Comparison of ENCODE assay signal across 1 cellular context in genomic region chr6:143733500-143733899, GRCh38.
TF ChIP-seq lines count a peak whose summit lies in the region.

No MANE protein-coding gene starts in this region.

TF ChIP-seq in HepG2, 621 proteins besides CTCF, POLR2A, EP300 and RAD21 (continued from another document):
- TF ChIP-seq, protein P1, sequence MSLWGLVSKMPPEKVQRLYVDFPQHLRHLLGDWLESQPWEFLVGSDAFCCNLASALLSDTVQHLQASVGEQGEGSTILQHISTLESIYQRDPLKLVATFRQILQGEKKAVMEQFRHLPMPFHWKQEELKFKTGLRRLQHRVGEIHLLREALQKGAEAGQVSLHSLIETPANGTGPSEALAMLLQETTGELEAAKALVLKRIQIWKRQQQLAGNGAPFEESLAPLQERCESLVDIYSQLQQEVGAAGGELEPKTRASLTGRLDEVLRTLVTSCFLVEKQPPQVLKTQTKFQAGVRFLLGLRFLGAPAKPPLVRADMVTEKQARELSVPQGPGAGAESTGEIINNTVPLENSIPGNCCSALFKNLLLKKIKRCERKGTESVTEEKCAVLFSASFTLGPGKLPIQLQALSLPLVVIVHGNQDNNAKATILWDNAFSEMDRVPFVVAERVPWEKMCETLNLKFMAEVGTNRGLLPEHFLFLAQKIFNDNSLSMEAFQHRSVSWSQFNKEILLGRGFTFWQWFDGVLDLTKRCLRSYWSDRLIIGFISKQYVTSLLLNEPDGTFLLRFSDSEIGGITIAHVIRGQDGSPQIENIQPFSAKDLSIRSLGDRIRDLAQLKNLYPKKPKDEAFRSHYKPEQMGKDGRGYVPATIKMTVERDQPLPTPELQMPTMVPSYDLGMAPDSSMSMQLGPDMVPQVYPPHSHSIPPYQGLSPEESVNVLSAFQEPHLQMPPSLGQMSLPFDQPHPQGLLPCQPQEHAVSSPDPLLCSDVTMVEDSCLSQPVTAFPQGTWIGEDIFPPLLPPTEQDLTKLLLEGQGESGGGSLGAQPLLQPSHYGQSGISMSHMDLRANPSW (CRISPR knock-in tag; IDR thresholded peaks at IDR 0.05; ENCODE audit: borderline replicate concordance), result no peak
- TF ChIP-seq ISL2 (CRISPR knock-in tag; IDR thresholded peaks at IDR 0.05) (no peak), ZKSCAN1 (IDR thresholded peaks at IDR 0.05; ENCODE audit: low read length) (no peak), NR2F1 (CRISPR knock-in tag; IDR thresholded peaks at IDR 0.05) (no peak), ATF7 (IDR thresholded peaks at IDR 0.05) (no peak), ATF7 (CRISPR knock-in tag; IDR thresholded peaks at IDR 0.05) (no peak), RARA (CRISPR knock-in tag; IDR thresholded peaks at IDR 0.05) (no peak), SOX13 (IDR thresholded peaks at IDR 0.05) (no peak), SOX13 (CRISPR knock-in tag; conservative IDR thresholded peaks at IDR 0.05 in 1 of 2, IDR thresholded peaks at IDR 0.05 in 1 of 2) (no peak)
- TF ChIP-seq, protein P2, sequence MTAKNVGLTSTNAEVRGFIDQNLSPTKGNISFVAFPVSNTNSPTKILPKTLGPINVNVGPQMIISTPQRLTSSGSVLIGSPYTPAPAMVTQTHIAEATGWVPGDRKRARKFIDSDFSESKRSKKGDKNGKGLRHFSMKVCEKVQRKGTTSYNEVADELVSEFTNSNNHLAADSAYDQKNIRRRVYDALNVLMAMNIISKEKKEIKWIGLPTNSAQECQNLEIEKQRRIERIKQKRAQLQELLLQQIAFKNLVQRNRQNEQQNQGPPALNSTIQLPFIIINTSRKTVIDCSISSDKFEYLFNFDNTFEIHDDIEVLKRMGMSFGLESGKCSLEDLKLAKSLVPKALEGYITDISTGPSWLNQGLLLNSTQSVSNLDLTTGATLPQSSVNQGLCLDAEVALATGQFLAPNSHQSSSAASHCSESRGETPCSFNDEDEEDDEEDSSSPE (CRISPR knock-in tag; IDR thresholded peaks at IDR 0.05), result no peak
- TF ChIP-seq, protein P3, sequence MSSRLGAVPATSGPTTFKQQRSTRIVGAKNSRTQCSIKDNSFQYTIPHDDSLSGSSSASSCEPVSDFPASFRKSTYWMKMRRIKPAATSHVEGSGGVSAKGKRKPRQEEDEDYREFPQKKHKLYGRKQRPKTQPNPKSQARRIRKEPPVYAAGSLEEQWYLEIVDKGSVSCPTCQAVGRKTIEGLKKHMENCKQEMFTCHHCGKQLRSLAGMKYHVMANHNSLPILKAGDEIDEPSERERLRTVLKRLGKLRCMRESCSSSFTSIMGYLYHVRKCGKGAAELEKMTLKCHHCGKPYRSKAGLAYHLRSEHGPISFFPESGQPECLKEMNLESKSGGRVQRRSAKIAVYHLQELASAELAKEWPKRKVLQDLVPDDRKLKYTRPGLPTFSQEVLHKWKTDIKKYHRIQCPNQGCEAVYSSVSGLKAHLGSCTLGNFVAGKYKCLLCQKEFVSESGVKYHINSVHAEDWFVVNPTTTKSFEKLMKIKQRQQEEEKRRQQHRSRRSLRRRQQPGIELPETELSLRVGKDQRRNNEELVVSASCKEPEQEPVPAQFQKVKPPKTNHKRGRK (CRISPR knock-in tag; IDR thresholded peaks at IDR 0.05), result no peak
